In the genomic region with DNA sequence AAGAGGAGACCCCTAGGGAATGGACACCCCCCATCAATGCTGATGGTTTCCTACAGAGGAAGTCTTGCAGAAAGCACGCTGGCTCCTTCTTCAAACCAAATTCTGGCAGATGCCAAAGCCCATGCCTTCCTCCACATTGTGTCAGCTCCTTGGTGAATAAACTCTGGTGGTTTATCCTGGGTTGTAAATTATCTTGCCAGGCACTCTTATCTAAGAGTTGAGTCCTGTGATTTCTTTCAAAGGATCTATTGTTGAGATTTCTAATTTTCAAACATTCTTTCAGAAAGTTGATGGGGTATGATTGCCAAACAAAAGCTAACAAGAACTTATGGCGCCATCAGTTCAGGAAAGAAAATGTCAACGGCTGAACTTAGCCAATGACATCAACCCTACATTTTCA, we compare ENCODE assay signal across 27 cellular contexts.
DNase-seq lines count a peak whose midpoint lies in the region; ATAC-seq, FAIRE-seq and TF ChIP-seq lines count a peak whose summit lies in the region.
"Had no signal": no experiment of that assay in that cellular context is flagged by ENCODE, and none has a peak within 500 bp of the region (broad histone marks: within the 10 kb centered on the region; RNA-seq: fewer than 3 reads in every experiment).

No MANE protein-coding gene starts in this region.

- H4K91ac ChIP-seq in H9 (ENCODE audit: insufficient read length, low read depth, low read length), result no peak overlapping the region
- no peak overlapping the region for H4K91ac ChIP-seq in H1 (replicated peaks; ENCODE audit: insufficient read length, low read length)
- no peak overlapping the region for H4K91ac ChIP-seq in neuronal stem cell (ENCODE audit: low read depth, low read length, poor library complexity)

- WGBS in H9 (ENCODE audit: extremely low coverage, insufficient read length, low lambda C conversion rate), result no CpG with 5 or more reads among the region's 3 CpGs
- WGBS in H1 (ENCODE audit: extremely low coverage in 1 of 2, insufficient coverage in 1 of 2, insufficient read length in 1 of 2, insufficient replicate concordance in 2 of 2, low coverage in 1 of 2, low lambda C conversion rate in 2 of 2, missing lambda C conversion rate in 1 of 2), 2 experiments, result 92% methylated on average over 3 of the region's 3 CpGs; no CpG with 5 or more reads in 1 of the 2 experiments
- WGBS in neuronal stem cell (ENCODE audit: extremely low coverage in 2 of 2, insufficient read length in 2 of 2, insufficient replicate concordance in 1 of 2), 2 donors, result no CpG with 5 or more reads among the region's 3 CpGs

- no peak overlapping the region for H3K9ac ChIP-seq in H9 (ENCODE audit: extremely low read depth, insufficient read length, low read length)
- H3K9ac ChIP-seq in H1 (replicated peaks in 1 of 4; ENCODE audit: extremely low read depth in 1 of 4, low read depth in 3 of 4, low read length in 3 of 4), result no peak overlapping the region
- H3K9ac ChIP-seq in neuronal stem cell (ENCODE audit: low read depth, low read length, poor library complexity), result no peak overlapping the region
- H3K9ac ChIP-seq: BLaER1 treated with 17β-estradiol and CSF1 and Interleukin-3, amounts not matched to agents 10 nM and 100 nM had no signal

- H3K36me3 ChIP-seq in H1 (ENCODE audit: control insufficient read depth in 2 of 4, insufficient read depth in 4 of 4, low read length in 3 of 4) (no peaks in the 10 kb centered on the region), neuronal stem cell (replicated peaks in 1 of 2; ENCODE audit: control insufficient read depth in 2 of 2, insufficient read depth in 2 of 2, low read length in 2 of 2) (no peaks in the 10 kb centered on the region)
- H3K36me3 ChIP-seq: BLaER1 treated with 17β-estradiol and CSF1 and Interleukin-3, amounts not matched to agents 10 nM and 100 nM had no signal

- H3K23ac ChIP-seq in H9 (ENCODE audit: insufficient read length, low read depth, low read length) (no peak overlapping the region), H1 (ENCODE audit: insufficient read length) (no peak overlapping the region), neuronal stem cell (ENCODE audit: low read depth, low read length, poor library complexity) (no peak overlapping the region)

- TF ChIP-seq EP300 in H1 (IDR thresholded peaks at IDR 0.05; ENCODE audit: borderline replicate concordance in 1 of 2, low read depth in 2 of 2, low read length in 2 of 2), result no peak

- H3K23me2 ChIP-seq in H9 (ENCODE audit: insufficient read length, low read depth, low read length, poor library complexity, severe bottlenecking) (no peaks in the 10 kb centered on the region), H1 (ENCODE audit: low read depth, low read length) (no peaks in the 10 kb centered on the region)

- no peak overlapping the region for H3K14ac ChIP-seq in H9 (ENCODE audit: insufficient read depth, low read length)
- no peak overlapping the region for H3K14ac ChIP-seq in H1 (ENCODE audit: insufficient read length)
- H3K14ac ChIP-seq in neuronal stem cell (ENCODE audit: low read length), result no peak overlapping the region

- TF ChIP-seq RAD21 in H1 (IDR thresholded peaks at IDR 0.05 in 1 of 2, conservative IDR thresholded peaks at IDR 0.05 in 1 of 2; ENCODE audit: low read depth in 2 of 2, low read length in 2 of 2), result no peak

- H2BK12ac ChIP-seq in H9 (ENCODE audit: insufficient read length, low read depth, low read length), result no peak overlapping the region
- H2BK12ac ChIP-seq in H1 (ENCODE audit: low read depth, low read length), result peak overlapping the region; percentile 94; the same call in 1 of the 2 replicates
- H2BK12ac ChIP-seq in neuronal stem cell (ENCODE audit: low read length), result peak overlapping the region; percentile 91

- H3K4me1 ChIP-seq in H9 (ENCODE audit: insufficient read depth, low read length), result no peaks in the 10 kb centered on the region
- peaks cover 6 to 12% (median 8%) of the 10 kb centered on the region in 4 experiments; a peak in 4 of 7 replicates for H3K4me1 ChIP-seq in H1 (replicated peaks in 1 of 4; ENCODE audit: control insufficient read depth in 3 of 4, insufficient read depth in 4 of 4, low read length in 3 of 4)
- peaks cover 0 to 15% of the 10 kb centered on the region in 2 donors for H3K4me1 ChIP-seq in neuronal stem cell (ENCODE audit: control insufficient read depth in 2 of 2, insufficient read depth in 1 of 2, low read depth in 1 of 2, low read length in 2 of 2)
- H3K4me1 ChIP-seq: A549; BLaER1 treated with 17β-estradiol and CSF1 and Interleukin-3, amounts not matched to agents 10 nM and 100 nM had no signal

- peak overlapping the region; percentile 61 for H2BK120ac ChIP-seq in H9 (ENCODE audit: low read depth, low read length, poor library complexity, severe bottlenecking)
- no peak overlapping the region for H2BK120ac ChIP-seq in H1 (replicated peaks; ENCODE audit: low read depth, low read length)
- no peak overlapping the region for H2BK120ac ChIP-seq in neuronal stem cell (ENCODE audit: low read depth, low read length)

- no peak for TF ChIP-seq POLR2A in H1 (IDR thresholded peaks at IDR 0.05; ENCODE audit: control extremely low read depth in 1 of 2, low read depth in 2 of 2, low read length in 2 of 2)

- H3K4me1 Mint-ChIP-seq in H9, result peaks cover 28 to 31% of the 10 kb centered on the region in 2 experiments
- H3K4me1 Mint-ChIP-seq: B cell had no signal

- H3K79me1 ChIP-seq in H9 (ENCODE audit: insufficient read depth, low read depth, low read length, poor library complexity, severe bottlenecking), result no peaks in the 10 kb centered on the region
- H3K79me1 ChIP-seq in H1 (ENCODE audit: low read depth, low read length), result no peaks in the 10 kb centered on the region
- no peaks in the 10 kb centered on the region for H3K79me1 ChIP-seq in neuronal stem cell (ENCODE audit: low read depth, low read length)

- H3K4ac ChIP-seq in H9 (ENCODE audit: low read depth, low read length) (no peak overlapping the region), H1 (replicated peaks; ENCODE audit: insufficient read length, low read depth, low read length) (no peak overlapping the region), neuronal stem cell (ENCODE audit: low read length) (no peak overlapping the region)

- H3K27me3 ChIP-seq in H9 (ENCODE audit: insufficient read depth, low read length) (no peaks in the 10 kb centered on the region), H1 (replicated peaks in 1 of 4; ENCODE audit: control insufficient read depth in 3 of 4, extremely low read depth in 1 of 4, insufficient read depth in 3 of 4, low read length in 3 of 4) (no peaks in the 10 kb centered on the region), neuronal stem cell (ENCODE audit: control insufficient read depth in 3 of 3, insufficient read depth in 3 of 3, low read depth in 1 of 3, low read length in 3 of 3) (no peaks in the 10 kb centered on the region)
- H3K27me3 ChIP-seq: BLaER1 treated with 17β-estradiol and CSF1 and Interleukin-3, amounts not matched to agents 10 nM and 100 nM had no signal

- H2AFZ ChIP-seq in H9 (ENCODE audit: low read length), result no peak overlapping the region
- no peak overlapping the region for H2AFZ ChIP-seq in H1 (ENCODE audit: low read length)
- H2AFZ ChIP-seq in neuronal stem cell (ENCODE audit: low read length), result no peak overlapping the region

- H2BK5ac ChIP-seq in H9 (ENCODE audit: insufficient read length, low read length) (no peak overlapping the region), H1 (ENCODE audit: low read depth, low read length) (no peak overlapping the region), neuronal stem cell (ENCODE audit: low read length) (no peak overlapping the region)

- no peak for FAIRE-seq in H1 (lab: Jason Lieb, UNC)
- FAIRE-seq: A549, GM12878, GM12892, GM18507, GM19239 had no signal

- no peaks in the 10 kb centered on the region for H3K9me3 ChIP-seq in H9 (ENCODE audit: control insufficient read depth, low read depth, low read length)
- H3K9me3 ChIP-seq in H1 (ENCODE audit: insufficient read depth in 2 of 2, low read depth in 1 of 2, low read length in 1 of 2), result no peaks in the 10 kb centered on the region
- no peaks in the 10 kb centered on the region for H3K9me3 ChIP-seq in neuronal stem cell (replicated peaks in 1 of 2; ENCODE audit: control insufficient read depth in 2 of 2, insufficient read depth in 1 of 2, low read depth in 1 of 2, low read length in 2 of 2)

- H3K79me2 ChIP-seq in H9 (ENCODE audit: insufficient read depth, low read length) (no peaks in the 10 kb centered on the region), H1 (ENCODE audit: control insufficient read depth in 1 of 2, insufficient read depth in 2 of 2, low read length in 2 of 2) (no peaks in the 10 kb centered on the region)

- H3K27ac ChIP-seq in H9 (ENCODE audit: insufficient read length, low read depth, low read length) (no peak overlapping the region), H1 (ENCODE audit: low read depth, low read length) (no peak overlapping the region), neuronal stem cell (replicated peaks; ENCODE audit: low read length) (no peak overlapping the region)
- H3K27ac ChIP-seq: A549; BLaER1 treated with 17β-estradiol and CSF1 and Interleukin-3, amounts not matched to agents 10 nM and 100 nM; C4-2B had no signal

- H4K20me1 ChIP-seq in H9 (ENCODE audit: control insufficient read depth, insufficient read depth, insufficient read length) (no peaks in the 10 kb centered on the region), H1 (replicated peaks in 1 of 2; ENCODE audit: control insufficient read depth in 1 of 2, insufficient read depth in 2 of 2, low read length in 2 of 2) (no peaks in the 10 kb centered on the region)
- H4K20me1 ChIP-seq: BLaER1 treated with 17β-estradiol and CSF1 and Interleukin-3, amounts not matched to agents 10 nM and 100 nM had no signal

- H4K8ac ChIP-seq in H9 (replicated peaks; ENCODE audit: insufficient read length, low read depth, low read length), result no peak overlapping the region
- H4K8ac ChIP-seq in H1 (ENCODE audit: extremely low read depth, insufficient read depth, low read length), result no peak overlapping the region
- no peak overlapping the region for H4K8ac ChIP-seq in neuronal stem cell (ENCODE audit: low read depth, low read length)

- no peak overlapping the region for H3K4me3 Mint-ChIP-seq in H9
- H3K4me3 Mint-ChIP-seq: B cell; CD4-positive, alpha-beta T cell; CD8-positive, alpha-beta T cell had no signal

- no peaks in the 10 kb centered on the region for H3K9me3 Mint-ChIP-seq in H9

- peaks cover 2% of the 10 kb centered on the region for H3K27me3 Mint-ChIP-seq in H9 (ENCODE audit: low read depth)
- H3K27me3 Mint-ChIP-seq: B cell had no signal

- H3K18ac ChIP-seq in H9 (ENCODE audit: insufficient read length, low read depth, low read length) (no peak overlapping the region), H1 (ENCODE audit: extremely low read depth, low read length) (no peak overlapping the region), neuronal stem cell (ENCODE audit: low read length) (peak overlapping the region; percentile 44)

- DNase-seq in H9, result no peak
- no peak for DNase-seq in H1 (ENCODE audit: low read depth in 1 of 2, low spot score in 2 of 2)
- no peak for DNase-seq in neuronal stem cell (ENCODE audit: low spot score)
- DNase-seq in MV-4-11 (lab: John Stamatoyannopoulos, UW), result no peak
- no peak for DNase-seq in A172 (ENCODE audit: low spot score)
- DNase-seq in SKM-1 treated with dmso at 0.1 percent for 144 hours (lab: John Stamatoyannopoulos, UW; ENCODE audit: unreplicated experiment), result no peak
- DNase-seq: 8988T; AML-193; CD4-positive, alpha-beta T cell; CD8-positive, alpha-beta T cell; COR-L47; DMS 273 treated with DMSO at 0.1 percent for 48 hours; DMS153; DMS53; DMS79; DND-41; EL; GDM1 had no signal

- H3K4me3 ChIP-seq in H1 (ENCODE audit: extremely low read depth in 1 of 4, insufficient read depth in 2 of 4, low read depth in 3 of 4, low read length in 4 of 4), result no peak overlapping the region
- H3K4me3 ChIP-seq in neuronal stem cell (ENCODE audit: low read length in 2 of 2), result no peak overlapping the region
- H3K4me3 ChIP-seq: A549; BLaER1 treated with 17β-estradiol and CSF1 and Interleukin-3, amounts not matched to agents 10 nM and 100 nM; GM12878 had no signal

- H3K36me3 Mint-ChIP-seq in H9 (ENCODE audit: insufficient read depth in 1 of 3, low read depth in 3 of 3), result no peaks in the 10 kb centered on the region
- H3K36me3 Mint-ChIP-seq: CD8-positive, alpha-beta T cell had no signal

- CTCF ChIA-PET in H1 (lab: Charles Lee; ENCODE audit: partially characterized antibody), result no interaction called here

- POLR2A ChIA-PET in H1 (lab: Charles Lee; ENCODE audit: partially characterized antibody), result no interaction called here

- peak overlapping the region in 1 of 3 experiments; percentile 84; a peak in 1 of 7 replicates for H3K27ac Mint-ChIP-seq in H9
- H3K27ac Mint-ChIP-seq: B cell; CD4-positive, alpha-beta T cell; CD8-positive, alpha-beta T cell had no signal

- H3K56ac ChIP-seq in H9 (ENCODE audit: insufficient read length, low read depth, low read length) (no peak overlapping the region), H1 (replicated peaks; ENCODE audit: insufficient read length, low read depth, low read length) (no peak overlapping the region)

- H3K4me2 ChIP-seq in H9 (ENCODE audit: insufficient read depth, insufficient read length, low read length) (no peak overlapping the region), H1 (ENCODE audit: insufficient read depth in 1 of 2, low read depth in 2 of 2, low read length in 2 of 2) (no peak overlapping the region), neuronal stem cell (ENCODE audit: insufficient read depth, low read length, poor library complexity, severe bottlenecking) (no peak overlapping the region)
- H3K4me2 ChIP-seq: A549; BLaER1 treated with 17β-estradiol and CSF1 and Interleukin-3, amounts not matched to agents 10 nM and 100 nM had no signal

- no peak for ATAC-seq in GM18520 (IDR thresholded peaks at IDR 0.05; ENCODE audit: unreplicated experiment)
- ATAC-seq: A549; CD8-positive, alpha-beta T cell; GM12878 had no signal

- H4K5ac ChIP-seq in H9 (ENCODE audit: insufficient read length, low read depth, low read length), result no peak overlapping the region
- no peak overlapping the region for H4K5ac ChIP-seq in H1 (ENCODE audit: insufficient read length, low read depth, low read length)

- no peak overlapping the region for H2BK20ac ChIP-seq in H9 (ENCODE audit: low read depth, low read length, poor library complexity, severe bottlenecking)
- peak overlapping the region; percentile 15; the same call in 1 of the 2 replicates for H2BK20ac ChIP-seq in H1 (ENCODE audit: low read length)

- H2AK5ac ChIP-seq in H9 (ENCODE audit: insufficient read length, low read length) (no peak overlapping the region), H1 (ENCODE audit: low read depth, low read length) (no peak overlapping the region), neuronal stem cell (ENCODE audit: low read depth, low read length) (no peak overlapping the region)

- no peak overlapping the region for H3T11ph ChIP-seq in H9 (ENCODE audit: low read length)

- H2BK15ac ChIP-seq in H9 (ENCODE audit: low read depth, low read length), result no peak overlapping the region
- H2BK15ac ChIP-seq in H1 (ENCODE audit: low read length), result no peak overlapping the region
- no peak overlapping the region for H2BK15ac ChIP-seq in neuronal stem cell (ENCODE audit: low read length)

- TF ChIP-seq CTCF in H9 (conservative IDR thresholded peaks at IDR 0.05), result no peak
- TF ChIP-seq CTCF in H1 (IDR thresholded peaks at IDR 0.05; ENCODE audit: control extremely low read depth in 1 of 3, insufficient read depth in 1 of 3, low read depth in 1 of 3, low read length in 3 of 3), result no peak
